Comparison of ENCODE assay signal across 8 cellular contexts in genomic region chr12:48003226-48004038, GRCh38. TPM values are rescaled to one million over a fixed set of nuclear protein-coding genes. Genes with fewer than 3 reads are reported as not detected.
DNase-seq lines count a peak whose midpoint lies in the region; ATAC-seq and TF ChIP-seq lines count a peak whose summit lies in the region.

No MANE protein-coding gene starts in this region.

- H3K27ac Mint-ChIP-seq in WTC11: no peak overlapping the region

- WGBS in suprapubic skin: 8% methylated on average over 36 of the region's 38 CpGs

- H3K27me3 ChIP-seq in iPS-15b (ENCODE audit: control insufficient read depth, insufficient read depth, low read length) (peaks cover 95% of the 10 kb centered on the region), suprapubic skin (peaks cover 79% of the 10 kb centered on the region)

- H3K9ac ChIP-seq in iPS-15b (ENCODE audit: low read depth, low read length): no peak overlapping the region

- TF ChIP-seq EP300 in suprapubic skin (IDR thresholded peaks at IDR 0.05): no peak

- no peaks in the 10 kb centered on the region for H3K9me3 ChIP-seq in iPS-15b (ENCODE audit: control insufficient read depth, insufficient read depth, low read length)
- H3K9me3 ChIP-seq in suprapubic skin: no peaks in the 10 kb centered on the region

- TF ChIP-seq CTCF in WTC11 (IDR thresholded peaks at IDR 0.05): no peak
- TF ChIP-seq CTCF in suprapubic skin (IDR thresholded peaks at IDR 0.05): no peak

- H3K4me3 Mint-ChIP-seq in WTC11: peak overlapping the region; percentile 81

- CTCF ChIA-PET in WTC11 (lab: Charles Lee): interaction anchor here (0.6 to 4.0 kb wide), 5 partner anchors 20 to 62 kb away, joined by 3 to 18 read pairs (median 3); partner anchors contain the start of gene TMEM106C

- TF ChIP-seq POLR2A in suprapubic skin (IDR thresholded peaks at IDR 0.05): no peak

- DNase-seq in activated naive CD4-positive, alpha-beta T cell treated with Interleukin-2 at 50 U/mL for 16 hours: peak; percentile 15
- DNase-seq in activated naive CD4-positive, alpha-beta T cell treated with anti-CD3 and anti-CD28 coated beads, Interleukin-2, amount 50 U/mL, for 16 hours: no peak
- DNase-seq in WTC11 (ENCODE audit: low spot score): peak; percentile 45
- no peak for DNase-seq in suprapubic skin (ENCODE audit: low spot score in 2 of 2)
- DNase-seq in putamen (ENCODE audit: low spot score): no peak
- DNase-seq in iPS-NIHi7 (ENCODE audit: extremely low spot score): no peak

- H3K4me3 ChIP-seq in iPS-15b (ENCODE audit: low read depth, low read length) (peak overlapping the region; percentile 43), suprapubic skin (peak overlapping the region; percentile 54)

- H3K36me3 Mint-ChIP-seq in WTC11: no peaks in the 10 kb centered on the region

- H3K27ac ChIP-seq in suprapubic skin: no peak overlapping the region

- ATAC-seq in WTC11: no peak
- no peak for ATAC-seq in GM18868 (IDR thresholded peaks at IDR 0.05; ENCODE audit: unreplicated experiment)

- POLR2A ChIA-PET in WTC11 (lab: Charles Lee): no interaction called here

- no peaks in the 10 kb centered on the region for H3K9me3 Mint-ChIP-seq in WTC11

- H3K36me3 ChIP-seq in iPS-15b (ENCODE audit: control insufficient read depth, insufficient read depth, low read length): no peaks in the 10 kb centered on the region
- no peaks in the 10 kb centered on the region for H3K36me3 ChIP-seq in suprapubic skin

- peaks cover 9% of the 10 kb centered on the region for H3K4me1 ChIP-seq in iPS-15b (ENCODE audit: control insufficient read depth, insufficient read depth, low read length)
- peaks cover 49% of the 10 kb centered on the region for H3K4me1 ChIP-seq in suprapubic skin

- peaks cover 100% of the 10 kb centered on the region for H3K27me3 Mint-ChIP-seq in WTC11 (ENCODE audit: low read depth)

- H3K4me1 Mint-ChIP-seq in WTC11: peaks cover 60% of the 10 kb centered on the region

TF ChIP-seq in WTC11, 78 proteins besides CTCF, POLR2A, EP300 and RAD21:
- TF ChIP-seq ZNF512 (CRISPR knock-in tag; IDR thresholded peaks at IDR 0.05; ENCODE audit: borderline replicate concordance): no peak
- TF ChIP-seq, protein P1, sequence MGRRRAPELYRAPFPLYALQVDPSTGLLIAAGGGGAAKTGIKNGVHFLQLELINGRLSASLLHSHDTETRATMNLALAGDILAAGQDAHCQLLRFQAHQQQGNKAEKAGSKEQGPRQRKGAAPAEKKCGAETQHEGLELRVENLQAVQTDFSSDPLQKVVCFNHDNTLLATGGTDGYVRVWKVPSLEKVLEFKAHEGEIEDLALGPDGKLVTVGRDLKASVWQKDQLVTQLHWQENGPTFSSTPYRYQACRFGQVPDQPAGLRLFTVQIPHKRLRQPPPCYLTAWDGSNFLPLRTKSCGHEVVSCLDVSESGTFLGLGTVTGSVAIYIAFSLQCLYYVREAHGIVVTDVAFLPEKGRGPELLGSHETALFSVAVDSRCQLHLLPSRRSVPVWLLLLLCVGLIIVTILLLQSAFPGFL (CRISPR knock-in tag; IDR thresholded peaks at IDR 0.05; ENCODE audit: borderline replicate concordance): no peak
- no peak for TF ChIP-seq JAZF1 (CRISPR knock-in tag; IDR thresholded peaks at IDR 0.05)
- no peak for TF ChIP-seq ZNF138 (CRISPR knock-in tag; conservative IDR thresholded peaks at IDR 0.05)
- TF ChIP-seq ELF4 (CRISPR knock-in tag; IDR thresholded peaks at IDR 0.05; ENCODE audit: low read depth): no peak
- TF ChIP-seq ZNF396 (CRISPR knock-in tag; IDR thresholded peaks at IDR 0.05; ENCODE audit: borderline replicate concordance): no peak
- no peak for TF ChIP-seq SMAD3 (CRISPR knock-in tag; IDR thresholded peaks at IDR 0.05; ENCODE audit: borderline replicate concordance)
- TF ChIP-seq TCF7 (CRISPR knock-in tag; IDR thresholded peaks at IDR 0.05; ENCODE audit: low read depth): no peak
- no peak for TF ChIP-seq ZNF219 (CRISPR knock-in tag; IDR thresholded peaks at IDR 0.05; ENCODE audit: borderline replicate concordance)

RNA-seq across cellular contexts. Expression of gene COL2A1, which starts 0.8 kb away (rescaled TPM):
- total RNA-seq in WTC11 (2021) (18.2 to 24.3 TPM (median 20.9 TPM) in 3 replicates), suprapubic skin (not detected)

RNA-seq across cellular contexts. Expression of gene TMEM106C, which starts 40.0 kb away (rescaled TPM):
- total RNA-seq in WTC11 (2021): 48.3 to 50.8 TPM (median 49.1 TPM) in 3 replicates
- 10 to 100 TPM; 36.8 to 52.9 (median 46.5) TPM for total RNA-seq in suprapubic skin

Comparison
In these comparisons a context has a peak if more than half of its experiments do, and no peak if none do; other contexts are left out.
1. DNase-seq: peak in activated naive CD4-positive, alpha-beta T cell treated with Interleukin-2 at 50 U/mL for 16 hours (single experiment) and WTC11 (single experiment); none in activated naive CD4-positive, alpha-beta T cell treated with anti-CD3 and anti-CD28 coated beads, Interleukin-2, amount 50 U/mL, for 16 hours (single experiment), suprapubic skin (0 of 2), putamen (single experiment) and iPS-NIHi7 (single experiment).
2. RNA of gene COL2A1, which starts 0.8 kb away (total RNA-seq): 18.2 to 24.3 TPM in WTC11; not detected in suprapubic skin; every median in the first group is over 10 times any median in the second.